ENCODE assay signal across 8 cellular contexts in genomic region chr1:36420836-36421317, GRCh38. TPM values are rescaled to one million over a fixed set of nuclear protein-coding genes. Genes with fewer than 3 reads are reported as not detected.
DNase-seq lines count a peak whose midpoint lies in the region; ATAC-seq lines count a peak whose summit lies in the region.

No MANE protein-coding gene starts in this region.

- H3K4me1 ChIP-seq in effector memory CD4-positive, alpha-beta T cell (ENCODE audit: control insufficient read depth, insufficient read depth, low read length, poor library complexity, severe bottlenecking) = peaks cover 6% of the 10 kb centered on the region

- ATAC-seq in HG03565 (IDR thresholded peaks at IDR 0.05; ENCODE audit: unreplicated experiment) = no peak

- DNase-seq in GDM1 (lab: John Stamatoyannopoulos, UW) (peak; percentile 74), HUDEP-2 (lab: John Stamatoyannopoulos, UW; ENCODE audit: unreplicated experiment in 76 of 76) (peak in 71 of 76 experiments; percentile 11 to 87 (median 64)), NOMO-1 (lab: John Stamatoyannopoulos, UW; ENCODE audit: unreplicated experiment in 2 of 2) (peak; percentile 43 to 81), mesenteric fat pad (ENCODE audit: low spot score) (peak; percentile 94)
- DNase-seq in activated CD8-positive, alpha-beta memory T cell treated with anti-CD3 and anti-CD28 coated beads for 24 hours = peak; percentile 99
- peak; percentile 75 to 82 (median 76) for DNase-seq in effector memory CD4-positive, alpha-beta T cell
- DNase-seq in stimulated activated CD8-positive, alpha-beta memory T cell treated with anti-CD3 and anti-CD28 coated beads, Interleukin-15, amount 100 ng/mL, for 48 hours (ENCODE audit: low read depth in 2 of 2) = peak; percentile 77 to 78

- H3K36me3 ChIP-seq in effector memory CD4-positive, alpha-beta T cell (ENCODE audit: control insufficient read depth, insufficient read depth, low read length) = no peaks in the 10 kb centered on the region

- H3K9me3 ChIP-seq in effector memory CD4-positive, alpha-beta T cell (ENCODE audit: control insufficient read depth, low read length) = no peaks in the 10 kb centered on the region

- peak overlapping the region; percentile 34 for H3K27ac ChIP-seq in effector memory CD4-positive, alpha-beta T cell (ENCODE audit: insufficient read depth, low read length, poor library complexity, severe bottlenecking)

- H3K4me3 ChIP-seq in effector memory CD4-positive, alpha-beta T cell (ENCODE audit: insufficient read depth, low read depth, low read length, poor library complexity, severe bottlenecking) = no peak overlapping the region

- no peaks in the 10 kb centered on the region for H3K27me3 ChIP-seq in effector memory CD4-positive, alpha-beta T cell (replicated peaks; ENCODE audit: control insufficient read depth, insufficient read depth, low read length, poor library complexity, severe bottlenecking)

RNA-seq across cellular contexts. Expression of gene LSM10, which starts 23.2 kb away (rescaled TPM):
- total RNA-seq in mesenteric fat pad = 50.1 TPM

RNA-seq across cellular contexts. Expression of gene OSCP1, which starts 29.4 kb away (rescaled TPM):
- 7.0 TPM for total RNA-seq in mesenteric fat pad

RNA-seq across cellular contexts. Expression of gene STK40, which starts 35.2 kb away (rescaled TPM):
- total RNA-seq in mesenteric fat pad = 84.0 TPM

RNA-seq across cellular contexts. Expression of gene MRPS15, which starts 43.3 kb away (rescaled TPM):
- total RNA-seq in mesenteric fat pad = 83.4 TPM
